Comparison of ENCODE assay signal across 29 cellular contexts in the genomic region with DNA sequence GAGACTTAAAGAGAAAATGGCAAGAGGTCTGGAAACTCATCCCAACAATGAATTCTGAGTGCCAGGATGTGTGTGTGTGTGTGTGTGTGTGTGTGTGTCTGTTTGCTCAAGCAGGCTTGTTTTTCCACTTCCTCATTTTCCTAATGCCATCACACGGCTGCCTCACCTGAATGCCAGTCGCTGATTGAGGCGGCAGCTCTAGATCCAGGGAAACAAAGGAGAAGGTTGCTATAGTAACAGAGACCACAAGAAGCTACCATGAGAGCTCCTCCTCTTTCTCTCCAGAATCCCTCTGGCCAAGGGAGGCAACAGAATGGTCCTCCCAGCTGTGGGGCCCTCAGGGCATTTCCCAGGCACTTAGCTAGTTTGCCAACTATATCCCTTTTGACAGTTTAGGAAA.
DNase-seq lines count a peak whose midpoint lies in the region; ATAC-seq, FAIRE-seq and TF ChIP-seq lines count a peak whose summit lies in the region.
"Had no signal": no experiment of that assay in that cellular context is flagged by ENCODE, and none has a peak within 500 bp of the region (broad histone marks: within the 10 kb centered on the region; RNA-seq: fewer than 3 reads in every experiment).

No MANE protein-coding gene starts in this region.

- TF ChIP-seq POLR2A in HepG2 (IDR thresholded peaks at IDR 0.05; ENCODE audit: insufficient read depth in 1 of 2, low read depth in 2 of 2, low read length in 2 of 2) (no peak), right lobe of liver (IDR thresholded peaks at IDR 0.05) (no peak), GM12878 (IDR thresholded peaks at IDR 0.05; ENCODE audit: low read depth, low read length) (no peak)

- in situ Hi-C loops in HepG2 (cut with HindIII; ENCODE audit: extremely low pct_ligation_motif_present, low pct_unique_long_range_greater_than_20kb): loop anchor here (25.0 kb wide), 1 partner anchor 806 kb away; no protein-coding TSS in a partner anchor
- in situ Hi-C loops in GM12878 (cut with MboI): no loop called here

- H3K79me2 ChIP-seq in HepG2 (ENCODE audit: insufficient read depth, low read length): no peaks in the 10 kb centered on the region
- H3K79me2 ChIP-seq in GM12878 (ENCODE audit: control insufficient read depth, insufficient read depth, low read length): no peaks in the 10 kb centered on the region

- H2AFZ ChIP-seq in HepG2 (ENCODE audit: low read length) (no peak overlapping the region), GM12878 (ENCODE audit: control insufficient read depth, low read depth, low read length) (no peak overlapping the region)

- H3K9me3 ChIP-seq in HepG2 (ENCODE audit: low read length) (peaks cover 28% of the 10 kb centered on the region), right lobe of liver (no peaks in the 10 kb centered on the region), GM12878 (replicated peaks; ENCODE audit: control insufficient read depth, insufficient read depth, low read length) (no peaks in the 10 kb centered on the region; the same call in 2 of the 3 replicates)
- H3K9me3 ChIP-seq: gastrocnemius medialis, upper lobe of right lung had no signal

- H3K27me3 ChIP-seq in HepG2 (ENCODE audit: control insufficient read depth in 1 of 2, insufficient read depth in 2 of 2, low read length in 2 of 2): no peaks in the 10 kb centered on the region
- H3K27me3 ChIP-seq in right lobe of liver: no peaks in the 10 kb centered on the region
- H3K27me3 ChIP-seq in GM12878 (replicated peaks in 1 of 2; ENCODE audit: control insufficient read depth in 2 of 2, insufficient read depth in 2 of 2, low read length in 1 of 2): no peaks in the 10 kb centered on the region
- H3K27me3 ChIP-seq: BLaER1, gastrocnemius medialis, right atrium auricular region had no signal

- H3K4me2 ChIP-seq in HepG2 (ENCODE audit: low read depth, low read length) (no peak overlapping the region), GM12878 (ENCODE audit: control insufficient read depth, insufficient read depth) (no peak overlapping the region)
- H3K4me2 ChIP-seq: BLaER1 had no signal

- TF ChIP-seq RAD21 in HepG2 (CRISPR knock-in tag; IDR thresholded peaks at IDR 0.05) (no peak), GM12878 (IDR thresholded peaks at IDR 0.05; ENCODE audit: insufficient read depth, low read depth, low read length) (no peak)

- H3K36me3 Mint-ChIP-seq in T-cell: no peaks in the 10 kb centered on the region
- H3K36me3 Mint-ChIP-seq: activated naive CD8-positive, alpha-beta T cell treated with anti-CD3 and anti-CD28 coated beads for 36 hours; naive B cell had no signal

- POLR2A ChIA-PET in HepG2 (lab: Yijun Ruan, JAX) (no interaction called here), GM12878 (lab: Charles Lee) (no interaction called here), T-cell (lab: Charles Lee) (no interaction called here)

- no peak for FAIRE-seq in HepG2 (lab: Jason Lieb, UNC)
- FAIRE-seq in GM12878 (lab: Jason Lieb, UNC): no peak
- FAIRE-seq: astrocyte, H54 had no signal

- H3K9me3 Mint-ChIP-seq in T-cell: peaks cover 0 to 15% (median 2%) of the 10 kb centered on the region in 3 donors

- peaks cover 0 to 6% of the 10 kb centered on the region in 2 donors for H3K27me3 Mint-ChIP-seq in T-cell

- H4K20me1 ChIP-seq in HepG2 (ENCODE audit: insufficient read depth, low read length): no peaks in the 10 kb centered on the region
- no peaks in the 10 kb centered on the region for H4K20me1 ChIP-seq in GM12878 (ENCODE audit: control insufficient read depth, insufficient read depth)
- H4K20me1 ChIP-seq: BLaER1 had no signal

- H3K27ac Mint-ChIP-seq in T-cell: no peak overlapping the region
- H3K27ac Mint-ChIP-seq: activated naive CD8-positive, alpha-beta T cell treated with anti-CD3 and anti-CD28 coated beads for 36 hours; T-helper 17 cell had no signal

- no peaks in the 10 kb centered on the region for H3K36me3 ChIP-seq in HepG2 (replicated peaks in 1 of 2; ENCODE audit: control insufficient read depth in 1 of 2, insufficient read depth in 2 of 2, low read length in 2 of 2)
- no peaks in the 10 kb centered on the region for H3K36me3 ChIP-seq in right lobe of liver
- no peaks in the 10 kb centered on the region for H3K36me3 ChIP-seq in GM12878 (ENCODE audit: control insufficient read depth in 2 of 2, insufficient read depth in 2 of 2, low read length in 1 of 2)
- H3K36me3 ChIP-seq: BLaER1, gastrocnemius medialis, right atrium auricular region, upper lobe of right lung, WERI-Rb-1 had no signal

- no peak overlapping the region for H3K4me3 Mint-ChIP-seq in T-cell
- H3K4me3 Mint-ChIP-seq: activated naive CD8-positive, alpha-beta T cell treated with anti-CD3 and anti-CD28 coated beads for 36 hours; naive B cell; T-helper 17 cell had no signal

- H3K4me3 ChIP-seq in HepG2 (replicated peaks in 1 of 3; ENCODE audit: insufficient read depth in 1 of 3, low read depth in 2 of 3, low read length in 3 of 3) (no peak overlapping the region), right lobe of liver (no peak overlapping the region), GM12878 (no peak overlapping the region)
- H3K4me3 ChIP-seq: BLaER1, gastrocnemius medialis, right atrium auricular region, upper lobe of right lung had no signal

- H3K9ac ChIP-seq in HepG2 (ENCODE audit: insufficient read depth, low read depth, low read length) (no peak overlapping the region), GM12878 (ENCODE audit: control insufficient read depth, insufficient read depth, low read length) (no peak overlapping the region)
- H3K9ac ChIP-seq: BLaER1 had no signal

- peaks cover 0 to 7% (median 4%) of the 10 kb centered on the region in 3 donors for H3K4me1 Mint-ChIP-seq in T-cell
- H3K4me1 Mint-ChIP-seq: activated naive CD8-positive, alpha-beta T cell treated with anti-CD3 and anti-CD28 coated beads for 36 hours; naive B cell; T-helper 17 cell had no signal

- DNase-seq in HepG2 (ENCODE audit: low spot score): no peak
- DNase-seq in right lobe of liver: no peak
- no peak for DNase-seq in GM12878 (ENCODE audit: low read depth, low spot score)
- peak; percentile 67 for DNase-seq in iPS-NIHi11 (ENCODE audit: low spot score)
- DNase-seq in D341Med (ENCODE audit: low spot score): no peak
- no peak for DNase-seq in T-cell
- no peak for DNase-seq in activated CD8-positive, alpha-beta memory T cell treated with anti-CD3 and anti-CD28 coated beads, Interleukin-2, amount 50 U/mL, for 48 hours
- no peak for DNase-seq in NCI-H2081 treated with DMSO at 0.1 percent for 48 hours (lab: John Stamatoyannopoulos, UW)
- DNase-seq: activated CD4-positive, alpha-beta T cell treated with anti-CD3 and anti-CD28 coated beads, Interleukin-2, amount 50 U/mL, for 4 hours; activated naive CD8-positive, alpha-beta T cell treated with anti-CD3 and anti-CD28 coated beads for 36 hours; Caco-2; EL; erythroblast; gastrocnemius medialis; KG1; left colon; mesenchymal stem cell; MV-4-11; naive B cell; NCI-H187 treated with DMSO at 0.1 percent for 48 hours; NCI-H524; stimulated activated CD8-positive, alpha-beta memory T cell treated with anti-CD3 and anti-CD28 coated beads, Interleukin-4, amount 100 ng/mL, for 48 hours; T-helper 17 cell; upper lobe of right lung; WERI-Rb-1 had no signal

- H3K4me1 ChIP-seq in HepG2 (ENCODE audit: insufficient read depth, low read length): no peaks in the 10 kb centered on the region
- H3K4me1 ChIP-seq in right lobe of liver: no peaks in the 10 kb centered on the region
- H3K4me1 ChIP-seq in GM12878 (ENCODE audit: control insufficient read depth, insufficient read depth, low read length): no peaks in the 10 kb centered on the region
- H3K4me1 ChIP-seq: BLaER1, Caco-2, gastrocnemius medialis, right atrium auricular region, upper lobe of right lung had no signal

- CTCF ChIA-PET in HepG2 (lab: Yijun Ruan, JAX; ENCODE audit: low intra/inter-chr PET ratio, low total read pairs): no interaction called here
- CTCF ChIA-PET in GM12878 (lab: Yijun Ruan, JAX): no interaction called here
- CTCF ChIA-PET in T-cell (lab: Charles Lee): no interaction called here

- WGBS in HepG2 (ENCODE audit: low lambda C conversion rate): 45% methylated on average over 3 of the region's 3 CpGs
- WGBS in right lobe of liver (ENCODE audit: insufficient coverage, low coverage, low lambda C conversion rate, missing lambda C conversion rate): 30% methylated on average over 3 of the region's 3 CpGs
- 57% methylated on average over 3 of the region's 3 CpGs for WGBS in GM12878 (ENCODE audit: insufficient coverage, insufficient replicate concordance, low lambda C conversion rate, missing lambda C conversion rate)

- ATAC-seq in HepG2 (no peak), right lobe of liver (no peak), GM12878 (no peak), T-cell (replicated peaks in 1 of 4) (no peak)
- ATAC-seq: gastrocnemius medialis, left colon, T-helper 17 cell, upper lobe of right lung had no signal

- TF ChIP-seq EP300 in HepG2 (IDR thresholded peaks at IDR 0.05; ENCODE audit: low read depth in 2 of 2, low read length in 2 of 2): no peak
- TF ChIP-seq EP300 in HepG2 (CRISPR knock-in tag; IDR thresholded peaks at IDR 0.05; ENCODE audit: borderline replicate concordance): no peak
- no peak for TF ChIP-seq EP300 in GM12878 (IDR thresholded peaks at IDR 0.05; ENCODE audit: borderline replicate concordance in 1 of 2, control insufficient read depth in 1 of 2, low read depth in 2 of 2, low read length in 2 of 2)

- intact Hi-C loops in HepG2 (cut with micrococcal nuclease; ENCODE audit: unreplicated experiment) (no loop called here), right lobe of liver (cut with DNase I) (no loop called here), GM12878 (cut with micrococcal nuclease; ENCODE audit: unreplicated experiment) (no loop called here)

- TF ChIP-seq CTCF in HepG2 (CRISPR knock-in tag; IDR thresholded peaks at IDR 0.05) (no peak), right lobe of liver (IDR thresholded peaks at IDR 0.05) (no peak), GM12878 (IDR thresholded peaks at IDR 0.05 in 2 of 3, conservative IDR thresholded peaks at IDR 0.05 in 1 of 3; ENCODE audit: control insufficient read depth in 2 of 3, extremely low read depth in 1 of 3, insufficient read depth in 1 of 3, low read depth in 3 of 3, low read length in 3 of 3) (no peak)

- BruUV-seq in HepG2 (replicated peaks; lab: Mats Ljungman, UMichigan) (no TSS peak), GM12878 (replicated peaks; lab: Mats Ljungman, UMichigan) (no TSS peak)

- H3K27ac ChIP-seq in HepG2 (ENCODE audit: extremely low read length, insufficient read depth, low read length): no peak overlapping the region
- no peak overlapping the region for H3K27ac ChIP-seq in right lobe of liver
- H3K27ac ChIP-seq in GM12878 (ENCODE audit: control insufficient read depth, insufficient read depth): no peak overlapping the region
- H3K27ac ChIP-seq: BLaER1, gastrocnemius medialis, right atrium auricular region, upper lobe of right lung, WERI-Rb-1 had no signal

- SMC1A ChIA-PET in GM12878 (lab: Charles Lee; ENCODE audit: uncharacterized antibody, unreplicated experiment): no interaction called here

- RAD21 ChIA-PET in GM12878 (lab: Charles Lee; ENCODE audit: unreplicated experiment): no interaction called here

TF ChIP-seq in HepG2, 621 proteins besides CTCF, POLR2A, EP300 and RAD21 (continues in another document):
- no peak for TF ChIP-seq JARID2 (CRISPR knock-in tag; IDR thresholded peaks at IDR 0.05; ENCODE audit: insufficient replicate concordance)

TF ChIP-seq in GM12878, 131 proteins besides CTCF, POLR2A, EP300 and RAD21 (continues in another document):
- 0 out of 2 replicates have a peak, but pooled peaks have one; percentile 22 for TF ChIP-seq SPI1 (IDR thresholded peaks at IDR 0.05; ENCODE audit: borderline replicate concordance, insufficient read depth, low read depth, low read length)
